ENCODE assay signal across 11 cellular contexts in genomic region chr5:123285122-123286011, GRCh38.
DNase-seq lines count a peak whose midpoint lies in the region; ATAC-seq and TF ChIP-seq lines count a peak whose summit lies in the region.
"Had no signal": no experiment of that assay in that cellular context is flagged by ENCODE, and none has a peak within 500 bp of the region (broad histone marks: within the 10 kb centered on the region; RNA-seq: fewer than 3 reads in every experiment).

No MANE protein-coding gene starts in this region.

- CTCF ChIA-PET in A673 (lab: Charles Lee): no interaction called here

- H3K27me3 Mint-ChIP-seq in GM23338 (ENCODE audit: insufficient read depth, low read depth, poor library complexity) (peaks cover 12% of the 10 kb centered on the region), brain (peaks cover 31% of the 10 kb centered on the region)

- H3K4me1 ChIP-seq in GM23338 (ENCODE audit: insufficient read depth) (peaks cover 11% of the 10 kb centered on the region), A673 (ENCODE audit: insufficient read depth, low read length, poor library complexity, severe bottlenecking) (no peaks in the 10 kb centered on the region)

- no peaks in the 10 kb centered on the region for H3K9me2 ChIP-seq in GM23338 (ENCODE audit: insufficient read depth)

- DNase-seq in GM23338 (ENCODE audit: low spot score): peak; percentile 64
- DNase-seq in sciatic nerve (ENCODE audit: low spot score): no peak
- DNase-seq in A673 (ENCODE audit: low spot score): no peak
- DNase-seq: activated naive CD8-positive, alpha-beta T cell treated with anti-CD3 and anti-CD28 coated beads, Interleukin-2, amount 50 U/mL, for 24 hours; stimulated activated CD4-positive, alpha-beta T cell treated with anti-CD3 and anti-CD28 coated beads, Interleukin-4, amount 100 ng/mL, for 1 hour; WERI-Rb-1 had no signal

- H3K4me3 Mint-ChIP-seq in GM23338 (peak overlapping the region; percentile 84), brain (peak overlapping the region; percentile 86 to 89 (median 87))
- H3K4me3 Mint-ChIP-seq: activated naive CD8-positive, alpha-beta T cell treated with anti-CD3 and anti-CD28 coated beads, Interleukin-2, amount 50 U/mL, for 24 hours had no signal

- no peaks in the 10 kb centered on the region for H3K9me3 ChIP-seq in A673 (ENCODE audit: low read depth, low read length, poor library complexity, severe bottlenecking)

- H3K27ac Mint-ChIP-seq in GM23338: no peak overlapping the region
- H3K27ac Mint-ChIP-seq in brain: peak overlapping the region in 3 of 5 experiments; percentile 61 to 94 (median 85)
- H3K27ac Mint-ChIP-seq: activated naive CD8-positive, alpha-beta T cell treated with anti-CD3 and anti-CD28 coated beads, Interleukin-2, amount 50 U/mL, for 24 hours had no signal

- H3K27ac ChIP-seq in GM23338 (ENCODE audit: low read depth) (no peak overlapping the region), A673 (ENCODE audit: low read depth, low read length, poor library complexity, severe bottlenecking) (no peak overlapping the region)
- H3K27ac ChIP-seq: WERI-Rb-1 had no signal

- POLR2A ChIA-PET in A673 (lab: Charles Lee; ENCODE audit: low non-redundant PET): no interaction called here

- H3K36me3 ChIP-seq in GM23338 (ENCODE audit: insufficient read depth) (no peaks in the 10 kb centered on the region), A673 (ENCODE audit: insufficient read depth, low read length, poor library complexity, severe bottlenecking) (no peaks in the 10 kb centered on the region)
- H3K36me3 ChIP-seq: WERI-Rb-1 had no signal

- intact Hi-C loops in sciatic nerve (cut with DNase I) (no loop called here), A673 (cut with micrococcal nuclease; ENCODE audit: unreplicated experiment) (no loop called here)

- H3K9me3 Mint-ChIP-seq in GM23338 (no peaks in the 10 kb centered on the region), brain (peaks cover 0 to 7% (median 3%) of the 10 kb centered on the region in 5 experiments)
- H3K9me3 Mint-ChIP-seq: activated naive CD8-positive, alpha-beta T cell treated with anti-CD3 and anti-CD28 coated beads, Interleukin-2, amount 50 U/mL, for 24 hours had no signal

- peak overlapping the region; percentile 97 for H2AFZ ChIP-seq in GM23338

- H3K36me3 Mint-ChIP-seq in GM23338 (ENCODE audit: low read depth): no peaks in the 10 kb centered on the region
- H3K36me3 Mint-ChIP-seq in brain: no peaks in the 10 kb centered on the region

- no peaks in the 10 kb centered on the region for H4K20me1 ChIP-seq in GM23338 (replicated peaks; ENCODE audit: insufficient read depth)

- TF ChIP-seq CTCF in GM23338 (conservative IDR thresholded peaks at IDR 0.05; ENCODE audit: low read depth in 2 of 2): no peak
- no peak for TF ChIP-seq CTCF in brain (conservative IDR thresholded peaks at IDR 0.05)
- TF ChIP-seq CTCF in A673 (conservative IDR thresholded peaks at IDR 0.05; ENCODE audit: low read depth, low read length): no peak

- no peaks in the 10 kb centered on the region for H3K79me2 ChIP-seq in GM23338 (replicated peaks; ENCODE audit: insufficient read depth)

- no peaks in the 10 kb centered on the region for H3F3A ChIP-seq in GM23338 (replicated peaks; ENCODE audit: low read depth)

- ATAC-seq in GM23338 (peak; percentile 86), sciatic nerve (peak; percentile 46), GM18909 (IDR thresholded peaks at IDR 0.05; ENCODE audit: poor library complexity, unreplicated experiment) (no peak), GM18502 (IDR thresholded peaks at IDR 0.05; ENCODE audit: poor library complexity, unreplicated experiment) (no peak), HG03469 (IDR thresholded peaks at IDR 0.05; ENCODE audit: unreplicated experiment) (no peak)
- ATAC-seq: activated naive CD8-positive, alpha-beta T cell treated with anti-CD3 and anti-CD28 coated beads, Interleukin-2, amount 50 U/mL, for 24 hours had no signal

- H3K4me3 ChIP-seq in GM23338 (peak overlapping the region; percentile 69), iPS-11a (ENCODE audit: low read depth, low read length) (peak overlapping the region; percentile 40), A673 (ENCODE audit: low read depth, low read length, poor library complexity, severe bottlenecking) (no peak overlapping the region)

- H3K4me2 ChIP-seq in GM23338: peak overlapping the region; percentile 95

- H3K27me3 ChIP-seq in GM23338 (ENCODE audit: insufficient read depth): peaks cover 31% of the 10 kb centered on the region
- H3K27me3 ChIP-seq in A673 (replicated peaks; ENCODE audit: insufficient read depth, low read depth, low read length, poor library complexity): no peaks in the 10 kb centered on the region

- no TSS peak for BruUV-seq in A673 (replicated peaks; lab: Mats Ljungman, UMichigan)

- H3K4me1 Mint-ChIP-seq in GM23338 (peaks cover 12% of the 10 kb centered on the region; the same call in 2 of the 3 replicates), brain (peaks cover 28% of the 10 kb centered on the region)
- H3K4me1 Mint-ChIP-seq: activated naive CD8-positive, alpha-beta T cell treated with anti-CD3 and anti-CD28 coated beads, Interleukin-2, amount 50 U/mL, for 24 hours had no signal

TF ChIP-seq in GM23338, 12 proteins besides CTCF, POLR2A, EP300 and RAD21 (continues in another document):
- TF ChIP-seq NANOG (IDR thresholded peaks at IDR 0.05; ENCODE audit: borderline replicate concordance) (no peak), POLR2AphosphoS5 (IDR thresholded peaks at IDR 0.05; ENCODE audit: low read depth) (no peak), CREB1 (CRISPR knock-in tag; IDR thresholded peaks at IDR 0.05; ENCODE audit: low read depth) (no peak), ZNF331 (CRISPR knock-in tag; IDR thresholded peaks at IDR 0.05; ENCODE audit: low read depth) (no peak), REST (IDR thresholded peaks at IDR 0.05; ENCODE audit: unreplicated experiment) (no peak)

Comparison
In these comparisons a context has a peak if more than half of its experiments do, and no peak if none do; other contexts are left out.
1. ATAC-seq: peak in GM23338 (single experiment) and sciatic nerve (single experiment); none in GM18909 (single experiment), GM18502 (single experiment) and HG03469 (single experiment).